Comparison of ENCODE assay signal across 8 cellular contexts in genomic region chr13:20128459-20128927, GRCh38. TPM values are rescaled to one million over a fixed set of nuclear protein-coding genes. Genes with fewer than 3 reads are reported as not detected.
DNase-seq lines count a peak whose midpoint lies in the region; TF ChIP-seq lines count a peak whose summit lies in the region.

No MANE protein-coding gene starts in this region.

- BruUV-seq in Calu3 (replicated peaks; lab: Mats Ljungman, UMichigan) = no TSS peak

- H3K4me3 ChIP-seq in HFF-Myc (replicated peaks; ENCODE audit: low read depth, low read length) (peak overlapping the region; percentile 40), WERI-Rb-1 (ENCODE audit: low read depth, low read length) (peak overlapping the region; percentile 73), rectal smooth muscle tissue (ENCODE audit: low read length) (peak overlapping the region; percentile 82)

- H3K9me3 Mint-ChIP-seq in Calu3 (ENCODE audit: low read depth, unreplicated experiment) = no peaks in the 10 kb centered on the region

- H3K9me3 ChIP-seq in WERI-Rb-1 (ENCODE audit: severe bottlenecking) = no peaks in the 10 kb centered on the region

- no peaks in the 10 kb centered on the region for H3K27me3 Mint-ChIP-seq in Calu3 (ENCODE audit: unreplicated experiment)

- CTCF ChIA-PET in Calu3 (lab: Charles Lee) = interaction anchor here (0.9 to 2.4 kb wide), 2 partner anchors 10 to 32 kb away, joined by 3 to 11 read pairs; partner anchors contain the start of gene GJA3

- H3K9ac ChIP-seq in rectal smooth muscle tissue (ENCODE audit: low read length) = no peak overlapping the region

- peak overlapping the region; percentile 67 for H3K4me3 Mint-ChIP-seq in Calu3 (ENCODE audit: low read depth, unreplicated experiment)

- no peaks in the 10 kb centered on the region for H3K36me3 ChIP-seq in WERI-Rb-1
- H3K36me3 ChIP-seq in rectal smooth muscle tissue (ENCODE audit: control insufficient read depth, insufficient read depth, low read length) = no peaks in the 10 kb centered on the region

- peaks cover 13% of the 10 kb centered on the region for H3K36me3 Mint-ChIP-seq in Calu3 (ENCODE audit: insufficient read depth, unreplicated experiment)

- H3K27ac ChIP-seq in WERI-Rb-1 = no peak overlapping the region
- H3K27ac ChIP-seq in rectal smooth muscle tissue (ENCODE audit: low read depth, low read length) = peak overlapping the region; percentile 92

- intact Hi-C loops in Calu3 (cut with micrococcal nuclease; ENCODE audit: unreplicated experiment) = loop anchor here (5.0 kb wide), 1 partner anchor 34 kb away; the partner anchor contains the start of gene GJA3
- intact Hi-C loops in cardiac septum (cut with DNase I) = loop anchor here (1.0 kb wide), 1 partner anchor 33 kb away; the partner anchor contains the start of gene GJA3

- DNase-seq in Calu3 (peak; percentile 41), HFF-Myc (ENCODE audit: extremely low read depth, low read depth) (no peak), WERI-Rb-1 (peak; percentile 38), cardiac septum (ENCODE audit: low spot score) (peak; percentile 73), NCI-H187 (lab: John Stamatoyannopoulos, UW) (no peak), NCI-H774 (lab: John Stamatoyannopoulos, UW) (no peak)
- no peak for DNase-seq in stimulated activated CD4-positive, alpha-beta T cell treated with anti-CD3 and anti-CD28 coated beads, Interleukin-1b, Interleukin-23, amount 100 ng/mL, for 48 hours

- H3K4me1 ChIP-seq in rectal smooth muscle tissue (ENCODE audit: control insufficient read depth, insufficient read depth, low read length) = peaks cover 6% of the 10 kb centered on the region

- H3K27me3 ChIP-seq in WERI-Rb-1 (ENCODE audit: insufficient read depth, low read depth, severe bottlenecking) = peaks cover 31% of the 10 kb centered on the region
- peaks cover 6% of the 10 kb centered on the region for H3K27me3 ChIP-seq in rectal smooth muscle tissue (ENCODE audit: control insufficient read depth, insufficient read depth, low read length)

- peak overlapping the region; percentile 29 for H3K27ac Mint-ChIP-seq in Calu3 (ENCODE audit: unreplicated experiment)

- TF ChIP-seq CTCF in Calu3 (IDR thresholded peaks at IDR 0.05; ENCODE audit: unreplicated experiment) (no peak), HFF-Myc (IDR thresholded peaks at IDR 0.05; ENCODE audit: low read depth, low read length, missing control alignments) (peak; percentile 16), WERI-Rb-1 (IDR thresholded peaks at IDR 0.05; ENCODE audit: low read depth, low read length) (peak; percentile 63)

- peaks cover 16% of the 10 kb centered on the region for H3K4me1 Mint-ChIP-seq in Calu3 (ENCODE audit: low read depth, unreplicated experiment)

RNA-seq across cellular contexts. Expression of gene GJA3, which starts 32.4 kb away (rescaled TPM):
- 3.9 and 4.3 TPM in 2 replicates for total RNA-seq in Calu3 (2022)
- total RNA-seq in cardiac septum = 25.9 TPM

Comparison
In these comparisons a context has a peak if more than half of its experiments do, and no peak if none do; other contexts are left out.
1. DNase-seq: peak in Calu3 (single experiment), WERI-Rb-1 (single experiment) and cardiac septum (single experiment); none in HFF-Myc (single experiment), NCI-H187 (0 of 2), stimulated activated CD4-positive, alpha-beta T cell treated with anti-CD3 and anti-CD28 coated beads, Interleukin-1b, Interleukin-23, amount 100 ng/mL, for 48 hours (single experiment) and NCI-H774 (single experiment).
2. Peak in every context shown above with its lines, with median percentiles within 50 percentile points of each other: H3K4me3 ChIP-seq.